Comparison of ENCODE assay signal across 8 cellular contexts in genomic region chr2:38599706-38600105, GRCh38. TPM values are rescaled to one million over a fixed set of nuclear protein-coding genes. Genes with fewer than 3 reads are reported as not detected.
DNase-seq lines count a peak whose midpoint lies in the region; ATAC-seq, FAIRE-seq and TF ChIP-seq lines count a peak whose summit lies in the region.

No MANE protein-coding gene starts in this region.

- no peak overlapping the region for H4K8ac ChIP-seq in IMR-90 (ENCODE audit: low read depth in 2 of 2, low read length in 2 of 2)

- no peak overlapping the region for H2BK5ac ChIP-seq in IMR-90 (ENCODE audit: low read depth, low read length, poor library complexity, severe bottlenecking)

- no peak overlapping the region for H2AK5ac ChIP-seq in IMR-90 (ENCODE audit: low read depth, low read length)

- in situ Hi-C loops in IMR-90 (cut with MboI; ENCODE audit: low sequenced_read_pairs) (loop anchor here (5.0 kb wide), 1 partner anchor 123 kb away; no protein-coding TSS in a partner anchor), K562 (cut with MboI) (loop anchor here (5.0 kb wide), 1 partner anchor 73 kb away; no protein-coding TSS in a partner anchor), ACHN (cut with HindIII; ENCODE audit: low pct_ligation_motif_present, low pct_unique_long_range_greater_than_20kb, low sequenced_read_pairs) (loop anchor here (25.0 kb wide), 1 partner anchor 138 kb away; no protein-coding TSS in a partner anchor)

- intact Hi-C loops in IMR-90 (cut with micrococcal nuclease) = loop anchor here (2.0 kb wide), 1 partner anchor 15 kb away; no protein-coding TSS in a partner anchor
- intact Hi-C loops in K562 (cut with micrococcal nuclease) = no loop called here

- no peak overlapping the region for H2BK120ac ChIP-seq in IMR-90 (ENCODE audit: low read depth, low read length)

- H3K27me3 ChIP-seq in IMR-90 (ENCODE audit: control insufficient read depth, insufficient read depth, low read length) (no peaks in the 10 kb centered on the region), K562 (ENCODE audit: control insufficient read depth in 2 of 2, insufficient read depth in 2 of 2, low read length in 2 of 2) (no peaks in the 10 kb centered on the region), mucosa of stomach (ENCODE audit: control insufficient read depth, insufficient read depth, low read length) (no peaks in the 10 kb centered on the region)

- TF ChIP-seq RAD21 in IMR-90 (IDR thresholded peaks at IDR 0.05; ENCODE audit: low read length) (no peak), K562 (CRISPR knock-in tag; conservative IDR thresholded peaks at IDR 0.05 in 1 of 2, IDR thresholded peaks at IDR 0.05 in 1 of 2) (no peak)

- no peak for TF ChIP-seq EP300 in K562 (IDR thresholded peaks at IDR 0.05; ENCODE audit: low read length)

- POLR2A ChIA-PET in AG04449 (lab: Yijun Ruan, JAX) = interaction anchor here (0.7 kb wide), 1 partner anchor 152 kb away, joined by 3 read pairs; the partner anchor contains the start of gene SRSF7
- POLR2A ChIA-PET in IMR-90 (lab: Charles Lee; ENCODE audit: unreplicated experiment) = no interaction called here
- POLR2A ChIA-PET in K562 (lab: Yijun Ruan, JAX) = interaction anchor here (1.3 to 3.5 kb wide), 3 partner anchors 13 to 18 kb away, joined by 3 to 15 read pairs (median 4); no protein-coding TSS in a partner anchor

- no peak for TF ChIP-seq POLR2A in IMR-90 (IDR thresholded peaks at IDR 0.05; ENCODE audit: low read depth, low read length)
- TF ChIP-seq POLR2A in K562 (conservative IDR thresholded peaks at IDR 0.05) = no peak
- no peak for TF ChIP-seq POLR2A in H54 (IDR thresholded peaks at IDR 0.05; ENCODE audit: low read depth, low read length)

- peaks cover 0 to 40% of the 10 kb centered on the region in 2 experiments; a peak in 2 of 4 replicates for H3K79me1 ChIP-seq in IMR-90 (ENCODE audit: low read depth in 1 of 2, low read length in 2 of 2)

- no CpG with 5 or more reads among the region's 4 CpGs for WGBS in IMR-90 (ENCODE audit: extremely low coverage in 2 of 2, insufficient read length in 1 of 2), 2 experiments
- WGBS in K562 (ENCODE audit: insufficient coverage, low coverage, missing lambda C conversion rate) = 3% methylated on average over 4 of the region's 4 CpGs

- H2AK9ac ChIP-seq in IMR-90 (replicated peaks; ENCODE audit: low read depth, low read length, poor library complexity) = no peak overlapping the region

- H3K4ac ChIP-seq in IMR-90 (ENCODE audit: low read depth, low read length) = no peak overlapping the region

- peaks cover 80% of the 10 kb centered on the region for H3K79me2 ChIP-seq in K562 (ENCODE audit: control insufficient read depth, insufficient read depth, low read length)

- CTCF ChIA-PET in AG04449 (lab: Yijun Ruan, JAX) = interaction anchor here (1.7 to 12.3 kb wide), 3 partner anchors 9 to 126 kb away, joined by 5 to 147 read pairs (median 8); no protein-coding TSS in a partner anchor
- CTCF ChIA-PET in IMR-90 (lab: Yijun Ruan, JAX) = interaction anchor here (2.2 kb wide), 1 partner anchor 18 kb away, joined by 10 read pairs; no protein-coding TSS in a partner anchor
- CTCF ChIA-PET in K562 (lab: Yijun Ruan, JAX; ENCODE audit: low intra/inter-chr PET ratio) = no interaction called here

- H3K27ac ChIP-seq in IMR-90 (ENCODE audit: insufficient read depth, low read length) = no peak overlapping the region
- peak overlapping the region; percentile 92 for H3K27ac ChIP-seq in K562 (ENCODE audit: extremely low read depth, low read depth, low read length)

- H3K36me3 ChIP-seq in IMR-90 (ENCODE audit: control insufficient read depth, insufficient read depth, low read length) (peaks cover 2% of the 10 kb centered on the region), K562 (ENCODE audit: control insufficient read depth, insufficient read depth, low read length) (peaks cover 11% of the 10 kb centered on the region; the same call in 1 of the 3 replicates), mucosa of stomach (ENCODE audit: control insufficient read depth, insufficient read depth, low read length) (no peaks in the 10 kb centered on the region)

- no peak overlapping the region for H4K91ac ChIP-seq in IMR-90 (ENCODE audit: insufficient read depth, low read depth, low read length)

- no peak overlapping the region for H4K5ac ChIP-seq in IMR-90 (ENCODE audit: low read depth, low read length)

- TF ChIP-seq CTCF in AG04449 (IDR thresholded peaks at IDR 0.05; ENCODE audit: insufficient read depth, low read length, missing control alignments) (no peak), IMR-90 (conservative IDR thresholded peaks at IDR 0.05; ENCODE audit: low read depth, low read length) (no peak), K562 (IDR thresholded peaks at IDR 0.05 in 2 of 3, conservative IDR thresholded peaks at IDR 0.05 in 1 of 3; ENCODE audit: insufficient read depth in 2 of 3, low read depth in 1 of 3, low read length in 3 of 3) (no peak)

- no peak overlapping the region for H2BK15ac ChIP-seq in IMR-90 (ENCODE audit: low read depth, low read length)

- dilution Hi-C loops in IMR-90 (cut with HindIII; ENCODE audit: low sequenced_read_pairs, unreplicated experiment) = no loop called here

- H2AFZ ChIP-seq in IMR-90 (replicated peaks; ENCODE audit: low read length, poor library complexity) = no peak overlapping the region
- no peak overlapping the region for H2AFZ ChIP-seq in K562 (ENCODE audit: low read depth, low read length)

- no peak for FAIRE-seq in K562 (lab: Jason Lieb, UNC)
- no peak for FAIRE-seq in H54 (lab: Jason Lieb, UNC)

- peak overlapping the region; percentile 24; the same call in 1 of the 2 replicates for H3K56ac ChIP-seq in IMR-90 (ENCODE audit: extremely low read depth, insufficient read depth, low read length)

- peaks cover 11% of the 10 kb centered on the region for H3K4me1 ChIP-seq in IMR-90 (ENCODE audit: control insufficient read depth, insufficient read depth, low read length)
- peaks cover 15 to 36% of the 10 kb centered on the region in 2 experiments for H3K4me1 ChIP-seq in K562 (replicated peaks in 1 of 2; ENCODE audit: control insufficient read depth in 2 of 2, insufficient read depth in 2 of 2, low read length in 2 of 2)
- peaks cover 13% of the 10 kb centered on the region for H3K4me1 ChIP-seq in mucosa of stomach (ENCODE audit: control insufficient read depth, insufficient read depth, low read length)

- H3K23ac ChIP-seq in IMR-90 (ENCODE audit: low read depth, low read length) = peak overlapping the region; percentile 91

- DNase-seq in AG04449 (ENCODE audit: low read depth, low spot score) (no peak), IMR-90 (no peak), K562 (ENCODE audit: extremely low read depth in 1 of 4, low spot score in 3 of 4) (no peak), ACHN (no peak), H54 (ENCODE audit: insufficient read length, low spot score) (no peak), cerebellum (ENCODE audit: low spot score) (no peak)

- H3K9ac ChIP-seq in IMR-90 (ENCODE audit: low read depth, low read length) = 0 out of 2 replicates have a peak overlapping the region, but pooled peaks have one; percentile 33
- H3K9ac ChIP-seq in K562 (ENCODE audit: insufficient read depth in 1 of 2, low read depth in 2 of 2, low read length in 2 of 2) = peak overlapping the region in 1 of 2 experiments; percentile 88; a peak in 2 of 4 replicates
- H3K9ac ChIP-seq in mucosa of stomach (ENCODE audit: low read length) = peak overlapping the region; percentile 0

- BruUV-seq in IMR-90 (replicated peaks; lab: Mats Ljungman, UMichigan) = no TSS peak
- no TSS peak for BruUV-seq in K562 (replicated peaks; lab: Mats Ljungman, UMichigan)

- H3K9me1 ChIP-seq in IMR-90 (ENCODE audit: insufficient read depth, low read length) (peaks cover 3% of the 10 kb centered on the region), K562 (ENCODE audit: control insufficient read depth, insufficient read depth, low read length) (no peaks in the 10 kb centered on the region)

- H3K9me3 ChIP-seq in IMR-90 (ENCODE audit: control insufficient read depth, insufficient read depth, low read length) (no peaks in the 10 kb centered on the region), K562 (replicated peaks; ENCODE audit: control insufficient read depth, insufficient read depth, low read depth, low read length) (no peaks in the 10 kb centered on the region), mucosa of stomach (ENCODE audit: control insufficient read depth, low read length) (no peaks in the 10 kb centered on the region)

- H3K4me3 ChIP-seq in AG04449 (ENCODE audit: low read depth, low read length) (peak overlapping the region; percentile 30; the same call in 1 of the 2 replicates), IMR-90 (ENCODE audit: insufficient read depth, low read depth, low read length) (peak overlapping the region; percentile 28), K562 (peak overlapping the region; percentile 92), mucosa of stomach (ENCODE audit: low read length) (no peak overlapping the region)

- H4K20me1 ChIP-seq in IMR-90 (ENCODE audit: insufficient read depth, low read length) (peaks cover 62% of the 10 kb centered on the region), K562 (replicated peaks; ENCODE audit: control insufficient read depth, insufficient read depth, low read length) (peaks cover 11% of the 10 kb centered on the region)

- ATAC-seq in IMR-90 (ENCODE audit: low read depth) = no peak
- ATAC-seq in K562 = no peak
- no peak for ATAC-seq in HG02840 (IDR thresholded peaks at IDR 0.05; ENCODE audit: low FRiP score, unreplicated experiment)

- peak overlapping the region; percentile 51; the same call in 1 of the 2 replicates for H3K14ac ChIP-seq in IMR-90 (replicated peaks; ENCODE audit: low read depth, low read length)

- H3K18ac ChIP-seq in IMR-90 (ENCODE audit: low read depth, low read length) = no peak overlapping the region

- no peak overlapping the region for H2BK20ac ChIP-seq in IMR-90 (ENCODE audit: low read depth, low read length)

- peak overlapping the region; percentile 95 for H3K4me2 ChIP-seq in IMR-90 (ENCODE audit: low read depth, low read length)
- H3K4me2 ChIP-seq in K562 (ENCODE audit: insufficient read depth, low read length) = peak overlapping the region; percentile 82

RNA-seq across cellular contexts. Expression of gene HNRNPLL, which starts 3.0 kb away (rescaled TPM):
- 49.2 and 53.1 TPM in 2 replicates for total RNA-seq in IMR-90 (2012; rRNA removed)
- polyA plus RNA-seq in IMR-90 (2012; rRNA removed) = 20.2 and 23.7 TPM in 2 replicates
- 9.2 and 12.6 TPM in 2 replicates for polyA plus RNA-seq in IMR-90 (2012; cell fraction: cytosol; rRNA removed)
- 7.9 and 36.5 TPM in 2 replicates for polyA plus RNA-seq in IMR-90 (2012; cell fraction: nucleus; rRNA removed; ENCODE audit: low replicate concordance)
- 95.1 and 247 TPM in 2 replicates for total RNA-seq in K562 (2011; cell fraction: chromatin; rRNA removed; ENCODE audit: low replicate concordance)
- total RNA-seq in K562 (2011; cell fraction: nucleolus; rRNA removed) = 40.4 and 52.4 TPM in 2 replicates
- 85.7 and 116 TPM in 2 replicates for total RNA-seq in K562 (2011; cell fraction: nucleoplasm; rRNA removed)
- total RNA-seq in K562 (2014; rRNA removed) = 67.5 and 73.0 TPM in 2 replicates
- total RNA-seq in K562 (2014; rRNA removed; fragmentation: Illumina TruSeq; extraction: Trizol) = 86.9 and 102 TPM in 2 replicates
- total RNA-seq in K562 (2015; rRNA removed; fragmentation: Illumina TruSeq; extraction: Trizol) = 57.1 and 57.8 TPM in 2 replicates
- total RNA-seq in K562 (2021) = 85.4 and 94.0 TPM in 2 replicates
- polyA plus RNA-seq in K562 (2011; rRNA removed) = 99.7 and 135 TPM in 2 replicates
- 21.9 and 34.3 TPM in 2 replicates for polyA plus RNA-seq in K562 (2011; cell fraction: cytosol; rRNA removed)
- polyA plus RNA-seq in K562 (2011; cell fraction: nucleus; rRNA removed) = 60.8 and 87.5 TPM in 2 replicates
- 41.1 and 47.5 TPM in 2 replicates for polyA plus RNA-seq in K562 (2012)
- polyA plus RNA-seq in K562 (2014; fragmentation: Illumina TruSeq; extraction: Trizol) = 46.8 and 49.3 TPM in 2 replicates
- polyA plus RNA-seq in K562 (2014; fragmentation: Nextera tagmentation; extraction: Ambion mirVana) = 10 to 100 TPM; 19.8 to 24.7 TPM
- polyA plus RNA-seq in K562 (2014; rRNA removed) = 45.2 and 55.8 TPM in 2 replicates
- 160 and 182 TPM in 2 replicates for polyA minus RNA-seq in K562 (2011; rRNA and poly(A)+ RNA removed)
- polyA minus RNA-seq in K562 (2011; cell fraction: cytosol; rRNA and poly(A)+ RNA removed) = 50.5 and 52.8 TPM in 2 replicates
- 79.6 and 164 TPM in 2 replicates for polyA minus RNA-seq in K562 (2011; cell fraction: nucleus; rRNA and poly(A)+ RNA removed)
- 102 TPM for total RNA-seq in cerebellum
